ENCODE assay signal across 1 cellular context in genomic region chr3:30577788-30578187, GRCh38.
TF ChIP-seq lines count a peak whose summit lies in the region.

No MANE protein-coding gene starts in this region.

TF ChIP-seq in GM12878, 131 proteins besides CTCF, POLR2A, EP300 and RAD21 (continued from another document):
- no peak for TF ChIP-seq WRNIP1 (IDR thresholded peaks at IDR 0.05; ENCODE audit: borderline replicate concordance, low read depth, low read length)
- TF ChIP-seq EGR1 (IDR thresholded peaks at IDR 0.05; ENCODE audit: borderline replicate concordance in 1 of 2, low read depth in 2 of 2, low read length in 2 of 2), result no peak
- peak; percentile 77; the same call in 1 of the 2 replicates for TF ChIP-seq MEF2A (IDR thresholded peaks at IDR 0.05; ENCODE audit: insufficient read depth, low read depth, low read length)
- 0 out of 2 replicates have a peak, but pooled peaks have one; percentile 27 for TF ChIP-seq GABPA (IDR thresholded peaks at IDR 0.05; ENCODE audit: low read depth)
- no peak for TF ChIP-seq IKZF1 (conservative IDR thresholded peaks at IDR 0.05)
- TF ChIP-seq ATF2 (IDR thresholded peaks at IDR 0.05; ENCODE audit: low read length), result peak; percentile 70; the same call in 1 of the 2 replicates
- TF ChIP-seq RUNX3 (IDR thresholded peaks at IDR 0.05; ENCODE audit: low read length), result peak; percentile 93
- TF ChIP-seq NR2C1 (IDR thresholded peaks at IDR 0.05), result no peak
- peak; percentile 65; the same call in 1 of the 2 replicates for TF ChIP-seq MTA3 (IDR thresholded peaks at IDR 0.05; ENCODE audit: borderline replicate concordance, low read length)
- TF ChIP-seq SPI1 (IDR thresholded peaks at IDR 0.05; ENCODE audit: borderline replicate concordance, insufficient read depth, low read depth, low read length), result no peak
